Comparison of ENCODE assay signal across 21 cellular contexts in genomic region chr4:17367201-17367600, GRCh38.
DNase-seq lines count a peak whose midpoint lies in the region; FAIRE-seq and TF ChIP-seq lines count a peak whose summit lies in the region.
"Had no signal": no experiment of that assay in that cellular context is flagged by ENCODE, and none has a peak within 500 bp of the region (broad histone marks: within the 10 kb centered on the region; RNA-seq: fewer than 3 reads in every experiment).

No MANE protein-coding gene starts in this region.

- H2AFZ ChIP-seq in astrocyte (ENCODE audit: low read depth, low read length): no peak overlapping the region

- no peak overlapping the region for H3K27ac ChIP-seq in astrocyte (ENCODE audit: low read depth, low read length)
- H3K27ac ChIP-seq in ascending aorta: no peak overlapping the region
- H3K27ac ChIP-seq: BLaER1 treated with 17β-estradiol and CSF1 and Interleukin-3, amounts not matched to agents 10 nM and 100 nM had no signal

- no peaks in the 10 kb centered on the region for H3K79me2 ChIP-seq in astrocyte (ENCODE audit: insufficient read depth, low read length)

- H3K4me3 ChIP-seq in astrocyte (ENCODE audit: insufficient read depth, low read depth, low read length) (no peak overlapping the region), fibroblast of mammary gland (ENCODE audit: control insufficient read depth, low read depth, low read length) (no peak overlapping the region), ascending aorta (no peak overlapping the region)
- H3K4me3 ChIP-seq: BLaER1 treated with 17β-estradiol and CSF1 and Interleukin-3, amounts not matched to agents 10 nM and 100 nM had no signal

- H3K36me3 Mint-ChIP-seq in astrocyte (ENCODE audit: low read depth, unreplicated experiment): no peaks in the 10 kb centered on the region
- H3K36me3 Mint-ChIP-seq: CD8-positive, alpha-beta T cell had no signal

- no peaks in the 10 kb centered on the region for H3K36me3 ChIP-seq in astrocyte (ENCODE audit: insufficient read depth, low read length)
- no peaks in the 10 kb centered on the region for H3K36me3 ChIP-seq in ascending aorta
- H3K36me3 ChIP-seq: BLaER1 treated with 17β-estradiol and CSF1 and Interleukin-3, amounts not matched to agents 10 nM and 100 nM had no signal

- no peak overlapping the region for H3K4me2 ChIP-seq in astrocyte (ENCODE audit: low read length)
- H3K4me2 ChIP-seq: BLaER1 treated with 17β-estradiol and CSF1 and Interleukin-3, amounts not matched to agents 10 nM and 100 nM had no signal

- H3K4me1 Mint-ChIP-seq in astrocyte (ENCODE audit: low read depth, unreplicated experiment): peaks cover 1% of the 10 kb centered on the region
- H3K4me1 Mint-ChIP-seq: B cell, H9 had no signal

- H3K4me1 ChIP-seq in astrocyte (ENCODE audit: insufficient read depth, low read length) (no peaks in the 10 kb centered on the region), ascending aorta (no peaks in the 10 kb centered on the region)
- H3K4me1 ChIP-seq: BLaER1 treated with 17β-estradiol and CSF1 and Interleukin-3, amounts not matched to agents 10 nM and 100 nM had no signal

- no peak overlapping the region for H3K9ac ChIP-seq in astrocyte (ENCODE audit: low read length)
- H3K9ac ChIP-seq: BLaER1 treated with 17β-estradiol and CSF1 and Interleukin-3, amounts not matched to agents 10 nM and 100 nM had no signal

- H3K9me3 Mint-ChIP-seq in astrocyte (ENCODE audit: unreplicated experiment): peaks cover 3% of the 10 kb centered on the region
- H3K9me3 Mint-ChIP-seq: CD8-positive, alpha-beta T cell had no signal

- TF ChIP-seq POLR2A in H54 (IDR thresholded peaks at IDR 0.05; ENCODE audit: low read depth, low read length): no peak

- H3K4me3 Mint-ChIP-seq in astrocyte (ENCODE audit: unreplicated experiment): no peak overlapping the region
- H3K4me3 Mint-ChIP-seq: B cell; CD8-positive, alpha-beta T cell; H9 had no signal

- no peak for TF ChIP-seq CTCF in astrocyte (IDR thresholded peaks at IDR 0.05; ENCODE audit: insufficient read depth, low read depth, low read length)
- no peak for TF ChIP-seq CTCF in fibroblast of mammary gland (conservative IDR thresholded peaks at IDR 0.05; ENCODE audit: control insufficient read depth, insufficient read depth, low read depth, low read length)
- no peak for TF ChIP-seq CTCF in ascending aorta (IDR thresholded peaks at IDR 0.05)

- H3K27ac Mint-ChIP-seq in astrocyte (ENCODE audit: unreplicated experiment): no peak overlapping the region
- H3K27ac Mint-ChIP-seq: B cell; CD8-positive, alpha-beta T cell had no signal

- intact Hi-C loops in ascending aorta (cut with DNase I): no loop called here

- H3K27me3 ChIP-seq in astrocyte (ENCODE audit: insufficient read depth, low read length): no peaks in the 10 kb centered on the region
- H3K27me3 ChIP-seq in ascending aorta: no peaks in the 10 kb centered on the region
- H3K27me3 ChIP-seq: BLaER1 treated with 17β-estradiol and CSF1 and Interleukin-3, amounts not matched to agents 10 nM and 100 nM had no signal

- FAIRE-seq in astrocyte (lab: Jason Lieb, UNC): peak; percentile 29
- FAIRE-seq in H54 (lab: Jason Lieb, UNC): no peak
- FAIRE-seq: G401.6, GM12891, GM18507, HepG2 had no signal

- H3K9me3 ChIP-seq in astrocyte (ENCODE audit: insufficient read depth, low read depth, low read length) (no peaks in the 10 kb centered on the region), ascending aorta (no peaks in the 10 kb centered on the region)
- H3K9me3 ChIP-seq: BLaER1 treated with 17β-estradiol and CSF1 and Interleukin-3, amounts not matched to agents 10 nM and 100 nM had no signal

- no peaks in the 10 kb centered on the region for H4K20me1 ChIP-seq in astrocyte (ENCODE audit: insufficient read depth, low read length)
- H4K20me1 ChIP-seq: BLaER1 treated with 17β-estradiol and CSF1 and Interleukin-3, amounts not matched to agents 10 nM and 100 nM had no signal

- no peaks in the 10 kb centered on the region for H3K27me3 Mint-ChIP-seq in astrocyte (ENCODE audit: low read depth, unreplicated experiment)

- DNase-seq in EH (ENCODE audit: low read depth): peak; percentile 9
- peak; percentile 75 for DNase-seq in astrocyte (ENCODE audit: low read depth)
- peak; percentile 28 for DNase-seq in fibroblast of mammary gland (ENCODE audit: low read depth)
- no peak for DNase-seq in NCI-H2171 (lab: John Stamatoyannopoulos, UW)
- no peak for DNase-seq in H54 (ENCODE audit: insufficient read length, low spot score)
- no peak for DNase-seq in ascending aorta (ENCODE audit: low spot score in 2 of 2)
- DNase-seq in HuH-7 (ENCODE audit: low spot score): no peak
- DNase-seq: 8988T; CD8-positive, alpha-beta T cell; COR-L47; DMS 273 treated with DMSO at 0.1 percent for 48 hours; DMS53; DND-41; GOT3; H9 had no signal

Comparison
In these comparisons a context has a peak if more than half of its experiments do, and no peak if none do; other contexts are left out.
1. DNase-seq: peak in EH (single experiment), astrocyte (single experiment) and fibroblast of mammary gland (single experiment); none in NCI-H2171 (single experiment), H54 (single experiment), ascending aorta (0 of 2) and HuH-7 (single experiment).